Comparison of ENCODE assay signal across 1 cellular context in the genomic region with DNA sequence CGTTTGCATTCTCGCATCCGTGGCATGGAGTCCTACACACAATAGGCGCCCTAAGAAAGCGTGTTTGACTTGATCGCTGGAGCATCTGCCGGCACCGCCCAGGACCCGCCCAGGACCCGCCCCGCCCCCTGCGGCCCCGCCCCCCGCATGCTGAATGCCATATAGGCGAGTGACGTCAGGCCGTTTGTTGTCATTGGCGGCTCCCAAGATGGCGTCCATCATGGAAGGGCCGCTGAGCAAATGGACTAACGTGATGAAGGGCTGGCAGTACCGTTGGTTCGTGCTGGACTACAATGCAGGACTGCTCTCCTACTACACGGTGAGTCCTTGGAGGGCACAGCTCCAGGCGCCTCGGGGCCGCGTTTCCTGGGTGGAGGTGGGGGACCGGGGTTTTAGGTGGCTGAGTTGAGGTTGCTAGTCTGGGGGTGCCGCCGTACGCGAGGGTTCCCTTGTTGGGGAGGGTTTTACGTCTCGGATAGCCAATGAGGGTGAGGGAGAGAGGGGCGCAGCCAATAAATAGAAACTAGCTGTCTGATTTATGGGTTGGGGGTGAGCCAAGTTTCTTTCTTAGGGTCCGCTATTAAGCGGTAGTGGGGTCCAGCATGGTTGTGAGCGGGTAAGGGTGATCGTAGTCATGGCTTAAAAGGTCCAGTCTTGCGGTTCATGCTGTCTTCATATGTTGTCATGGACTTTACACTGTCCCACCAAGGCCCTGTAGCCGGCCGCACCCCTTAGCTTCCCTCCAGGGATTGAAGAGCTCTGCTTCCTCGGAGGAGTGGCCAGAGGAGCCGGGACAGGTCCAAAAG.
TF ChIP-seq lines count a peak whose summit lies in the region.

A gene with protein sequence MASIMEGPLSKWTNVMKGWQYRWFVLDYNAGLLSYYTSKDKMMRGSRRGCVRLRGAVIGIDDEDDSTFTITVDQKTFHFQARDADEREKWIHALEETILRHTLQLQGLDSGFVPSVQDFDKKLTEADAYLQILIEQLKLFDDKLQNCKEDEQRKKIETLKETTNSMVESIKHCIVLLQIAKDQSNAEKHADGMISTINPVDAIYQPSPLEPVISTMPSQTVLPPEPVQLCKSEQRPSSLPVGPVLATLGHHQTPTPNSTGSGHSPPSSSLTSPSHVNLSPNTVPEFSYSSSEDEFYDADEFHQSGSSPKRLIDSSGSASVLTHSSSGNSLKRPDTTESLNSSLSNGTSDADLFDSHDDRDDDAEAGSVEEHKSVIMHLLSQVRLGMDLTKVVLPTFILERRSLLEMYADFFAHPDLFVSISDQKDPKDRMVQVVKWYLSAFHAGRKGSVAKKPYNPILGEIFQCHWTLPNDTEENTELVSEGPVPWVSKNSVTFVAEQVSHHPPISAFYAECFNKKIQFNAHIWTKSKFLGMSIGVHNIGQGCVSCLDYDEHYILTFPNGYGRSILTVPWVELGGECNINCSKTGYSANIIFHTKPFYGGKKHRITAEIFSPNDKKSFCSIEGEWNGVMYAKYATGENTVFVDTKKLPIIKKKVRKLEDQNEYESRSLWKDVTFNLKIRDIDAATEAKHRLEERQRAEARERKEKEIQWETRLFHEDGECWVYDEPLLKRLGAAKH (plus strand): TSS at position 190 of the 806 bp plus-strand sequence. CDS start 19 bp downstream, at position 209.

TF ChIP-seq in K562, 482 proteins besides CTCF, POLR2A, EP300 and RAD21 (continued from another document and continues in another):
- TF ChIP-seq, protein P1, sequence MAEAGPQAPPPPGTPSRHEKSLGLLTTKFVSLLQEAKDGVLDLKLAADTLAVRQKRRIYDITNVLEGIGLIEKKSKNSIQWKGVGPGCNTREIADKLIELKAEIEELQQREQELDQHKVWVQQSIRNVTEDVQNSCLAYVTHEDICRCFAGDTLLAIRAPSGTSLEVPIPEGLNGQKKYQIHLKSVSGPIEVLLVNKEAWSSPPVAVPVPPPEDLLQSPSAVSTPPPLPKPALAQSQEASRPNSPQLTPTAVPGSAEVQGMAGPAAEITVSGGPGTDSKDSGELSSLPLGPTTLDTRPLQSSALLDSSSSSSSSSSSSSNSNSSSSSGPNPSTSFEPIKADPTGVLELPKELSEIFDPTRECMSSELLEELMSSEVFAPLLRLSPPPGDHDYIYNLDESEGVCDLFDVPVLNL (CRISPR knock-in tag; IDR thresholded peaks at IDR 0.05; ENCODE audit: low read depth), result no peak
- TF ChIP-seq, protein P2, sequence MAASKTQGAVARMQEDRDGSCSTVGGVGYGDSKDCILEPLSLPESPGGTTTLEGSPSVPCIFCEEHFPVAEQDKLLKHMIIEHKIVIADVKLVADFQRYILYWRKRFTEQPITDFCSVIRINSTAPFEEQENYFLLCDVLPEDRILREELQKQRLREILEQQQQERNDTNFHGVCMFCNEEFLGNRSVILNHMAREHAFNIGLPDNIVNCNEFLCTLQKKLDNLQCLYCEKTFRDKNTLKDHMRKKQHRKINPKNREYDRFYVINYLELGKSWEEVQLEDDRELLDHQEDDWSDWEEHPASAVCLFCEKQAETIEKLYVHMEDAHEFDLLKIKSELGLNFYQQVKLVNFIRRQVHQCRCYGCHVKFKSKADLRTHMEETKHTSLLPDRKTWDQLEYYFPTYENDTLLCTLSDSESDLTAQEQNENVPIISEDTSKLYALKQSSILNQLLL (CRISPR knock-in tag; IDR thresholded peaks at IDR 0.05; ENCODE audit: borderline replicate concordance), result no peak
- TF ChIP-seq RFX7 (CRISPR knock-in tag; IDR thresholded peaks at IDR 0.05), result no peak
- TF ChIP-seq, protein P3, sequence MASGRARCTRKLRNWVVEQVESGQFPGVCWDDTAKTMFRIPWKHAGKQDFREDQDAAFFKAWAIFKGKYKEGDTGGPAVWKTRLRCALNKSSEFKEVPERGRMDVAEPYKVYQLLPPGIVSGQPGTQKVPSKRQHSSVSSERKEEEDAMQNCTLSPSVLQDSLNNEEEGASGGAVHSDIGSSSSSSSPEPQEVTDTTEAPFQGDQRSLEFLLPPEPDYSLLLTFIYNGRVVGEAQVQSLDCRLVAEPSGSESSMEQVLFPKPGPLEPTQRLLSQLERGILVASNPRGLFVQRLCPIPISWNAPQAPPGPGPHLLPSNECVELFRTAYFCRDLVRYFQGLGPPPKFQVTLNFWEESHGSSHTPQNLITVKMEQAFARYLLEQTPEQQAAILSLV (tag; IDR thresholded peaks at IDR 0.05), result no peak
- TF ChIP-seq ZNF75A (CRISPR knock-in tag; IDR thresholded peaks at IDR 0.05), result no peak
- peak; percentile 84; the same call in 1 of the 2 replicates for TF ChIP-seq MTA3 (IDR thresholded peaks at IDR 0.05; ENCODE audit: borderline replicate concordance)
- peak; percentile 54; the same call in 1 of the 2 replicates for TF ChIP-seq POLR2H (tag; IDR thresholded peaks at IDR 0.05; ENCODE audit: low read depth)
- TF ChIP-seq MTA2 (IDR thresholded peaks at IDR 0.05; ENCODE audit: low read depth), result no peak
- no peak for TF ChIP-seq ZBTB17 (CRISPR knock-in tag; IDR thresholded peaks at IDR 0.05)
- TF ChIP-seq NFE2L1 (tag; IDR thresholded peaks at IDR 0.05; ENCODE audit: borderline replicate concordance, low read depth), result no peak
- TF ChIP-seq, protein P4, sequence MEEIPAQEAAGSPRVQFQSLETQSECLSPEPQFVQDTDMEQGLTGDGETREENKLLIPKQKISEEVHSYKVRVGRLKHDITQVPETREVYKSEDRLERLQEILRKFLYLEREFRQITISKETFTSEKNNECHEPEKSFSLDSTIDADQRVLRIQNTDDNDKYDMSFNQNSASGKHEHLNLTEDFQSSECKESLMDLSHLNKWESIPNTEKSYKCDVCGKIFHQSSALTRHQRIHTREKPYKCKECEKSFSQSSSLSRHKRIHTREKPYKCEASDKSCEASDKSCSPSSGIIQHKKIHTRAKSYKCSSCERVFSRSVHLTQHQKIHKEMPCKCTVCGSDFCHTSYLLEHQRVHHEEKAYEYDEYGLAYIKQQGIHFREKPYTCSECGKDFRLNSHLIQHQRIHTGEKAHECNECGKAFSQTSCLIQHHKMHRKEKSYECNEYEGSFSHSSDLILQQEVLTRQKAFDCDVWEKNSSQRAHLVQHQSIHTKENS (CRISPR knock-in tag; IDR thresholded peaks at IDR 0.05), result no peak
- TF ChIP-seq MTA1 (IDR thresholded peaks at IDR 0.05; ENCODE audit: borderline replicate concordance), result no peak
- no peak for TF ChIP-seq NFE2 (IDR thresholded peaks at IDR 0.05; ENCODE audit: low read depth)
- TF ChIP-seq, protein P5, sequence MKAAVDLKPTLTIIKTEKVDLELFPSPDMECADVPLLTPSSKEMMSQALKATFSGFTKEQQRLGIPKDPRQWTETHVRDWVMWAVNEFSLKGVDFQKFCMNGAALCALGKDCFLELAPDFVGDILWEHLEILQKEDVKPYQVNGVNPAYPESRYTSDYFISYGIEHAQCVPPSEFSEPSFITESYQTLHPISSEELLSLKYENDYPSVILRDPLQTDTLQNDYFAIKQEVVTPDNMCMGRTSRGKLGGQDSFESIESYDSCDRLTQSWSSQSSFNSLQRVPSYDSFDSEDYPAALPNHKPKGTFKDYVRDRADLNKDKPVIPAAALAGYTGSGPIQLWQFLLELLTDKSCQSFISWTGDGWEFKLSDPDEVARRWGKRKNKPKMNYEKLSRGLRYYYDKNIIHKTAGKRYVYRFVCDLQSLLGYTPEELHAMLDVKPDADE (conservative IDR thresholded peaks at IDR 0.05; ENCODE audit: control insufficient read depth, low read depth, low read length), result no peak; the same call in none of the 2 replicates
- TF ChIP-seq, protein P6, sequence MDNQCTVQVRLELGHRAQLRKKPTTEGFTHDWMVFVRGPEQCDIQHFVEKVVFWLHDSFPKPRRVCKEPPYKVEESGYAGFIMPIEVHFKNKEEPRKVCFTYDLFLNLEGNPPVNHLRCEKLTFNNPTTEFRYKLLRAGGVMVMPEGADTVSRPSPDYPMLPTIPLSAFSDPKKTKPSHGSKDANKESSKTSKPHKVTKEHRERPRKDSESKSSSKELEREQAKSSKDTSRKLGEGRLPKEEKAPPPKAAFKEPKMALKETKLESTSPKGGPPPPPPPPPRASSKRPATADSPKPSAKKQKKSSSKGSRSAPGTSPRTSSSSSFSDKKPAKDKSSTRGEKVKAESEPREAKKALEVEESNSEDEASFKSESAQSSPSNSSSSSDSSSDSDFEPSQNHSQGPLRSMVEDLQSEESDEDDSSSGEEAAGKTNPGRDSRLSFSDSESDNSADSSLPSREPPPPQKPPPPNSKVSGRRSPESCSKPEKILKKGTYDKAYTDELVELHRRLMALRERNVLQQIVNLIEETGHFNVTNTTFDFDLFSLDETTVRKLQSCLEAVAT (IDR thresholded peaks at IDR 0.05), result peak; percentile 61 to 68
- TF ChIP-seq YY1 (IDR thresholded peaks at IDR 0.05; ENCODE audit: borderline replicate concordance in 1 of 3, control insufficient read depth in 1 of 3, extremely low read depth in 1 of 3, insufficient read depth in 3 of 3, insufficient read length in 1 of 3, insufficient replicate concordance in 2 of 3, low read depth in 1 of 3, low read length in 2 of 3), result peak; percentile 86 to 98 (median 96)
- TF ChIP-seq NR2C2 (CRISPR knock-in tag; IDR thresholded peaks at IDR 0.05), result no peak
- no peak; the same call in 1 of the 2 replicates for TF ChIP-seq NR2C2 (tag; IDR thresholded peaks at IDR 0.05)
- peak in 1 of 2 experiments; percentile 74; a peak in 1 of 4 replicates for TF ChIP-seq RCOR1 (IDR thresholded peaks at IDR 0.05; ENCODE audit: borderline replicate concordance in 1 of 2, low read depth in 2 of 2, low read length in 2 of 2)
- 0 out of 2 replicates have a peak, but pooled peaks have one; percentile 9 for TF ChIP-seq ZEB2 (IDR thresholded peaks at IDR 0.05)
- TF ChIP-seq, protein P7, sequence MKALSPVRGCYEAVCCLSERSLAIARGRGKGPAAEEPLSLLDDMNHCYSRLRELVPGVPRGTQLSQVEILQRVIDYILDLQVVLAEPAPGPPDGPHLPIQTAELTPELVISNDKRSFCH (CRISPR knock-in tag; IDR thresholded peaks at IDR 0.05), result no peak
- TF ChIP-seq, protein P7 (tag; IDR thresholded peaks at IDR 0.05), result no peak
- TF ChIP-seq POLR2B (IDR thresholded peaks at IDR 0.05; ENCODE audit: low read depth, partially characterized antibody), result peak; percentile 94
- no peak for TF ChIP-seq XRCC4 (IDR thresholded peaks at IDR 0.05; ENCODE audit: extremely low read depth, insufficient read depth, insufficient read length)
- no peak for TF ChIP-seq ETS2 (tag; IDR thresholded peaks at IDR 0.05; ENCODE audit: borderline replicate concordance, poor library complexity, severe bottlenecking)
- no peak for TF ChIP-seq BACH1 (tag; IDR thresholded peaks at IDR 0.05)
- TF ChIP-seq ZNF696 (CRISPR knock-in tag; conservative IDR thresholded peaks at IDR 0.05), result no peak
- TF ChIP-seq, protein P8, sequence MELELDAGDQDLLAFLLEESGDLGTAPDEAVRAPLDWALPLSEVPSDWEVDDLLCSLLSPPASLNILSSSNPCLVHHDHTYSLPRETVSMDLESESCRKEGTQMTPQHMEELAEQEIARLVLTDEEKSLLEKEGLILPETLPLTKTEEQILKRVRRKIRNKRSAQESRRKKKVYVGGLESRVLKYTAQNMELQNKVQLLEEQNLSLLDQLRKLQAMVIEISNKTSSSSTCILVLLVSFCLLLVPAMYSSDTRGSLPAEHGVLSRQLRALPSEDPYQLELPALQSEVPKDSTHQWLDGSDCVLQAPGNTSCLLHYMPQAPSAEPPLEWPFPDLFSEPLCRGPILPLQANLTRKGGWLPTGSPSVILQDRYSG (tag; conservative IDR thresholded peaks at IDR 0.05; ENCODE audit: low read depth), result no peak
- TF ChIP-seq, protein P9, sequence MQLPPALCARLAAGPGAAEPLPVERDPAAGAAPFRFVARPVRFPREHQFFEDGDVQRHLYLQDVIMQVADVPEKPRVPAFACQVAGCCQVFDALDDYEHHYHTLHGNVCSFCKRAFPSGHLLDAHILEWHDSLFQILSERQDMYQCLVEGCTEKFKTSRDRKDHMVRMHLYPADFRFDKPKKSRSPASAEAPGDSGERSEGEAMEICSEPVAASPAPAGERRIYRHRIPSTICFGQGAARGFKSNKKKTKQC (CRISPR knock-in tag; IDR thresholded peaks at IDR 0.05), result no peak
- TF ChIP-seq, protein P10, sequence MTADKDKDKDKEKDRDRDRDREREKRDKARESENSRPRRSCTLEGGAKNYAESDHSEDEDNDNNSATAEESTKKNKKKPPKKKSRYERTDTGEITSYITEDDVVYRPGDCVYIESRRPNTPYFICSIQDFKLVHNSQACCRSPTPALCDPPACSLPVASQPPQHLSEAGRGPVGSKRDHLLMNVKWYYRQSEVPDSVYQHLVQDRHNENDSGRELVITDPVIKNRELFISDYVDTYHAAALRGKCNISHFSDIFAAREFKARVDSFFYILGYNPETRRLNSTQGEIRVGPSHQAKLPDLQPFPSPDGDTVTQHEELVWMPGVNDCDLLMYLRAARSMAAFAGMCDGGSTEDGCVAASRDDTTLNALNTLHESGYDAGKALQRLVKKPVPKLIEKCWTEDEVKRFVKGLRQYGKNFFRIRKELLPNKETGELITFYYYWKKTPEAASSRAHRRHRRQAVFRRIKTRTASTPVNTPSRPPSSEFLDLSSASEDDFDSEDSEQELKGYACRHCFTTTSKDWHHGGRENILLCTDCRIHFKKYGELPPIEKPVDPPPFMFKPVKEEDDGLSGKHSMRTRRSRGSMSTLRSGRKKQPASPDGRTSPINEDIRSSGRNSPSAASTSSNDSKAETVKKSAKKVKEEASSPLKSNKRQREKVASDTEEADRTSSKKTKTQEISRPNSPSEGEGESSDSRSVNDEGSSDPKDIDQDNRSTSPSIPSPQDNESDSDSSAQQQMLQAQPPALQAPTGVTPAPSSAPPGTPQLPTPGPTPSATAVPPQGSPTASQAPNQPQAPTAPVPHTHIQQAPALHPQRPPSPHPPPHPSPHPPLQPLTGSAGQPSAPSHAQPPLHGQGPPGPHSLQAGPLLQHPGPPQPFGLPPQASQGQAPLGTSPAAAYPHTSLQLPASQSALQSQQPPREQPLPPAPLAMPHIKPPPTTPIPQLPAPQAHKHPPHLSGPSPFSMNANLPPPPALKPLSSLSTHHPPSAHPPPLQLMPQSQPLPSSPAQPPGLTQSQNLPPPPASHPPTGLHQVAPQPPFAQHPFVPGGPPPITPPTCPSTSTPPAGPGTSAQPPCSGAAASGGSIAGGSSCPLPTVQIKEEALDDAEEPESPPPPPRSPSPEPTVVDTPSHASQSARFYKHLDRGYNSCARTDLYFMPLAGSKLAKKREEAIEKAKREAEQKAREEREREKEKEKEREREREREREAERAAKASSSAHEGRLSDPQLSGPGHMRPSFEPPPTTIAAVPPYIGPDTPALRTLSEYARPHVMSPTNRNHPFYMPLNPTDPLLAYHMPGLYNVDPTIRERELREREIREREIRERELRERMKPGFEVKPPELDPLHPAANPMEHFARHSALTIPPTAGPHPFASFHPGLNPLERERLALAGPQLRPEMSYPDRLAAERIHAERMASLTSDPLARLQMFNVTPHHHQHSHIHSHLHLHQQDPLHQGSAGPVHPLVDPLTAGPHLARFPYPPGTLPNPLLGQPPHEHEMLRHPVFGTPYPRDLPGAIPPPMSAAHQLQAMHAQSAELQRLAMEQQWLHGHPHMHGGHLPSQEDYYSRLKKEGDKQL (CRISPR knock-in tag; IDR thresholded peaks at IDR 0.05; ENCODE audit: borderline replicate concordance), result no peak
- no peak for TF ChIP-seq GTF2F1 (IDR thresholded peaks at IDR 0.05; ENCODE audit: low read depth, low read length)
- peak; percentile 68 to 89; a peak in 3 of 4 replicates for TF ChIP-seq SIN3A (IDR thresholded peaks at IDR 0.05; ENCODE audit: borderline replicate concordance in 2 of 2, control insufficient read depth in 1 of 2, low read depth in 2 of 2, low read length in 2 of 2)
- no peak for TF ChIP-seq PCBP1 (IDR thresholded peaks at IDR 0.05; ENCODE audit: low read depth, low read length, poor library complexity, severe bottlenecking)
- no peak for TF ChIP-seq ZNF780A (CRISPR knock-in tag; IDR thresholded peaks at IDR 0.05)
